ENCODE assay signal across 8 cellular contexts in the genomic region with DNA sequence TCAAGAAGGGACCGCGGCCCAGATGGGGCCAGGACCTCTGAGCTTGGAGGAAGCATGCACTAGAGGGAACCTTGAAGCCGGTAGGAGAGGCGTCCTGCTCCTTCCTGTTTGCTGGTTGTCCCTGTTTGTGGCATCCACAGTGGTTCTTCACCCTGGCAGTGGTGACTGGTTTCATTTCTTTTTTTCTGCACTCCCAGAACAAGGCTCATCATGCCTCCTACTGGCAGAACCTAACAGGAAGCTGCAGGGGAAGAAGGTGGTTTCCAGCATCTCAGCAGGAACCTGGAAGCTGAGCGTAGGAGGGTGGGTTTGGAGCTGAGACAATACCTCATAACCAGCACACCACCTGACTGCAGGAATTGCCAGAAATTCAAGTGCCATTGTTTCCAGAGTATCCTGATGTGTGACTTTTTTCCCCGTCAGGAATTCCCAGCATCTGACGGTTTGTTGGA. TPM values are rescaled to one million over a fixed set of nuclear protein-coding genes. Genes with fewer than 3 reads are reported as not detected.
DNase-seq lines count a peak whose midpoint lies in the region; TF ChIP-seq lines count a peak whose summit lies in the region.

No MANE protein-coding gene starts in this region.

- H3T11ph ChIP-seq in H9 (ENCODE audit: low read length) = no peak overlapping the region

- H2BK120ac ChIP-seq in H9 (ENCODE audit: low read depth, low read length, poor library complexity, severe bottlenecking) = no peak overlapping the region

- H3K18ac ChIP-seq in H9 (ENCODE audit: insufficient read length, low read depth, low read length) = no peak overlapping the region

- no peak overlapping the region for H4K91ac ChIP-seq in H9 (ENCODE audit: insufficient read length, low read depth, low read length)

- H2AFZ ChIP-seq in H9 (ENCODE audit: low read length) = peak overlapping the region; percentile 45
- H2AFZ ChIP-seq in hepatocyte = no peak overlapping the region

- H3K36me3 Mint-ChIP-seq in H9 (ENCODE audit: insufficient read depth in 1 of 3, low read depth in 3 of 3) = no peaks in the 10 kb centered on the region; a peak in 2 of 7 replicates

- no peak overlapping the region for H2BK15ac ChIP-seq in H9 (ENCODE audit: low read depth, low read length)

- no peak overlapping the region for H2BK12ac ChIP-seq in H9 (ENCODE audit: insufficient read length, low read depth, low read length)

- no peak overlapping the region for H3K56ac ChIP-seq in H9 (ENCODE audit: insufficient read length, low read depth, low read length)

- peak overlapping the region in 2 of 3 experiments; percentile 14 to 62; a peak in 2 of 7 replicates for H3K27ac Mint-ChIP-seq in H9

- no peak overlapping the region for H3K23ac ChIP-seq in H9 (ENCODE audit: insufficient read length, low read depth, low read length)

- TF ChIP-seq CTCF in H9 (conservative IDR thresholded peaks at IDR 0.05) = peak; percentile 78
- TF ChIP-seq CTCF in hepatocyte (IDR thresholded peaks at IDR 0.05; ENCODE audit: poor library complexity) = peak; percentile 44

- no peaks in the 10 kb centered on the region for H3K9me3 Mint-ChIP-seq in H9

- H4K5ac ChIP-seq in H9 (ENCODE audit: insufficient read length, low read depth, low read length) = no peak overlapping the region

- no peaks in the 10 kb centered on the region for H3K27me3 ChIP-seq in H9 (ENCODE audit: insufficient read depth, low read length)
- no peaks in the 10 kb centered on the region for H3K27me3 ChIP-seq in MG63
- no peaks in the 10 kb centered on the region for H3K27me3 ChIP-seq in hepatocyte

- no peak overlapping the region for H3K27ac ChIP-seq in H9 (ENCODE audit: insufficient read length, low read depth, low read length)
- no peak overlapping the region for H3K27ac ChIP-seq in hepatocyte

- H3K4me3 Mint-ChIP-seq in H9 = no peak overlapping the region

- no peaks in the 10 kb centered on the region for H3K9me2 ChIP-seq in hepatocyte (replicated peaks; ENCODE audit: insufficient read depth)

- H4K20me1 ChIP-seq in H9 (ENCODE audit: control insufficient read depth, insufficient read depth, insufficient read length) (no peaks in the 10 kb centered on the region), hepatocyte (ENCODE audit: insufficient read depth, poor library complexity, severe bottlenecking) (no peaks in the 10 kb centered on the region)

- H3K4me1 ChIP-seq in H9 (ENCODE audit: insufficient read depth, low read length) (peaks cover 2% of the 10 kb centered on the region; the same call in 1 of the 2 replicates), hepatocyte (ENCODE audit: insufficient read depth) (no peaks in the 10 kb centered on the region)

- H3K36me3 ChIP-seq in MG63 = no peaks in the 10 kb centered on the region
- H3K36me3 ChIP-seq in hepatocyte (replicated peaks; ENCODE audit: insufficient read depth, low read depth) = no peaks in the 10 kb centered on the region

- WGBS in H9 (ENCODE audit: extremely low coverage, insufficient read length, low lambda C conversion rate) = no CpG with 5 or more reads among the region's 7 CpGs
- 86% methylated on average over 7 of the region's 7 CpGs for WGBS in hepatocyte (ENCODE audit: low lambda C conversion rate, missing lambda C conversion rate)

- H3K9ac ChIP-seq in H9 (ENCODE audit: extremely low read depth, insufficient read length, low read length) = no peak overlapping the region

- H3K79me1 ChIP-seq in H9 (ENCODE audit: insufficient read depth, low read depth, low read length, poor library complexity, severe bottlenecking) = no peaks in the 10 kb centered on the region

- 0 out of 2 replicates have a peak overlapping the region, but pooled peaks have one; percentile 14 for H3K14ac ChIP-seq in H9 (ENCODE audit: insufficient read depth, low read length)

- H2BK20ac ChIP-seq in H9 (ENCODE audit: low read depth, low read length, poor library complexity, severe bottlenecking) = no peak overlapping the region

- peaks cover 9% of the 10 kb centered on the region in 2 experiments; a peak in 3 of 4 replicates for H3K4me1 Mint-ChIP-seq in H9

- H3K79me2 ChIP-seq in H9 (ENCODE audit: insufficient read depth, low read length) (no peaks in the 10 kb centered on the region), hepatocyte (no peaks in the 10 kb centered on the region)

- H3K4me2 ChIP-seq in H9 (ENCODE audit: insufficient read depth, insufficient read length, low read length) = no peak overlapping the region
- H3K4me2 ChIP-seq in hepatocyte = no peak overlapping the region

- H4K8ac ChIP-seq in H9 (replicated peaks; ENCODE audit: insufficient read length, low read depth, low read length) = no peak overlapping the region

- no peak overlapping the region for H2BK5ac ChIP-seq in H9 (ENCODE audit: insufficient read length, low read length)

- peak; percentile 39 for DNase-seq in stimulated activated CD4-positive, alpha-beta T cell treated with anti-CD3 and anti-CD28 coated beads, Interleukin-1b, Interleukin-23, amount 100 ng/mL, for 48 hours
- no peak for DNase-seq in stimulated activated CD4-positive, alpha-beta T cell treated with anti-CD3 and anti-CD28 coated beads, Interleukin-2, amount 100 ng/mL, for 48 hours
- DNase-seq in H9 (peak; percentile 82), MG63 (peak; percentile 24), anterior cingulate cortex (lab: John Stamatoyannopoulos, UW) (peak in 44 of 58 donors; percentile 7 to 81 (median 36)), hepatocyte (ENCODE audit: low spot score) (peak; percentile 57), NCI-H2029 treated with DMSO at 0.1 percent for 48 hours (lab: John Stamatoyannopoulos, UW) (no peak)
- peak; percentile 5 to 28 for DNase-seq in stimulated activated CD4-positive, alpha-beta T cell treated with anti-CD3 and anti-CD28 coated beads, Interleukin-4, amount 100 ng/mL, for 48 hours (ENCODE audit: low read depth in 2 of 2)

- no peak overlapping the region for H3K4ac ChIP-seq in H9 (ENCODE audit: low read depth, low read length)

- no peaks in the 10 kb centered on the region for H3K27me3 Mint-ChIP-seq in H9 (ENCODE audit: low read depth)

- H3K9me3 ChIP-seq in H9 (ENCODE audit: control insufficient read depth, low read depth, low read length) (no peaks in the 10 kb centered on the region), MG63 (no peaks in the 10 kb centered on the region), hepatocyte (ENCODE audit: low read depth) (no peaks in the 10 kb centered on the region)

- H3K4me3 ChIP-seq in MG63 (no peak overlapping the region), hepatocyte (no peak overlapping the region)

- H2AK5ac ChIP-seq in H9 (ENCODE audit: insufficient read length, low read length) = no peak overlapping the region

- peaks cover under 1% of the 10 kb centered on the region for H3K23me2 ChIP-seq in H9 (ENCODE audit: insufficient read length, low read depth, low read length, poor library complexity, severe bottlenecking)

RNA-seq across cellular contexts. Expression of a gene that starts 5.8 kb away (rescaled TPM):
- total RNA-seq in H9 (2021) = 3.4 and 5.2 TPM in 2 replicates
- total RNA-seq in MG63 (2014; rRNA removed; shearing (Covaris generic); ENCODE audit: low replicate concordance) = 6.0 and 8.8 TPM in 2 replicates
- 5.4 and 14.2 TPM in 2 replicates for total RNA-seq in hepatocyte
- polyA plus RNA-seq in hepatocyte = 3.5 and 7.1 TPM in 2 replicates

RNA-seq across cellular contexts. Expression of a gene that starts 14.3 kb away (rescaled TPM):
- total RNA-seq in H9 (2021) (0.11 TPM in 1 of 2 replicates, not detected in the other), hepatocyte (0.32 TPM in 1 of 2 replicates, not detected in the other)
- total RNA-seq in MG63 (2014; rRNA removed; shearing (Covaris generic); ENCODE audit: low replicate concordance) = not detected in 2 replicates
- polyA plus RNA-seq in hepatocyte = not detected in 2 replicates

RNA-seq across cellular contexts. Expression of a gene that starts 15.9 kb away (rescaled TPM):
- total RNA-seq in H9 (2021) = 60.5 and 62.6 TPM in 2 replicates
- total RNA-seq in MG63 (2014; rRNA removed; shearing (Covaris generic); ENCODE audit: low replicate concordance) = 17.3 and 70.4 TPM in 2 replicates
- 106 and 143 TPM in 2 replicates for total RNA-seq in hepatocyte
- 211 and 232 TPM in 2 replicates for polyA plus RNA-seq in hepatocyte

RNA-seq across cellular contexts. Expression of a gene that starts 55.0 kb away (rescaled TPM):
- 20.7 and 20.8 TPM in 2 replicates for total RNA-seq in H9 (2021)
- not detected in 2 replicates for total RNA-seq in MG63 (2014; rRNA removed; shearing (Covaris generic); ENCODE audit: low replicate concordance)
- total RNA-seq in hepatocyte = 0.32 and 0.33 TPM in 2 replicates
- 0.16 and 0.37 TPM in 2 replicates for polyA plus RNA-seq in hepatocyte

Comparison
In these comparisons a context has a peak if more than half of its experiments do, and no peak if none do; other contexts are left out.
1. DNase-seq: peak in stimulated activated CD4-positive, alpha-beta T cell treated with anti-CD3 and anti-CD28 coated beads, Interleukin-1b, Interleukin-23, amount 100 ng/mL, for 48 hours (single experiment), H9 (single experiment), MG63 (single experiment), anterior cingulate cortex (44 of 58), hepatocyte (single experiment) and stimulated activated CD4-positive, alpha-beta T cell treated with anti-CD3 and anti-CD28 coated beads, Interleukin-4, amount 100 ng/mL, for 48 hours (2 of 2); none in stimulated activated CD4-positive, alpha-beta T cell treated with anti-CD3 and anti-CD28 coated beads, Interleukin-2, amount 100 ng/mL, for 48 hours (0 of 2) and NCI-H2029 treated with DMSO at 0.1 percent for 48 hours (single experiment).